ENCODE assay signal across 20 cellular contexts in the genomic region with DNA sequence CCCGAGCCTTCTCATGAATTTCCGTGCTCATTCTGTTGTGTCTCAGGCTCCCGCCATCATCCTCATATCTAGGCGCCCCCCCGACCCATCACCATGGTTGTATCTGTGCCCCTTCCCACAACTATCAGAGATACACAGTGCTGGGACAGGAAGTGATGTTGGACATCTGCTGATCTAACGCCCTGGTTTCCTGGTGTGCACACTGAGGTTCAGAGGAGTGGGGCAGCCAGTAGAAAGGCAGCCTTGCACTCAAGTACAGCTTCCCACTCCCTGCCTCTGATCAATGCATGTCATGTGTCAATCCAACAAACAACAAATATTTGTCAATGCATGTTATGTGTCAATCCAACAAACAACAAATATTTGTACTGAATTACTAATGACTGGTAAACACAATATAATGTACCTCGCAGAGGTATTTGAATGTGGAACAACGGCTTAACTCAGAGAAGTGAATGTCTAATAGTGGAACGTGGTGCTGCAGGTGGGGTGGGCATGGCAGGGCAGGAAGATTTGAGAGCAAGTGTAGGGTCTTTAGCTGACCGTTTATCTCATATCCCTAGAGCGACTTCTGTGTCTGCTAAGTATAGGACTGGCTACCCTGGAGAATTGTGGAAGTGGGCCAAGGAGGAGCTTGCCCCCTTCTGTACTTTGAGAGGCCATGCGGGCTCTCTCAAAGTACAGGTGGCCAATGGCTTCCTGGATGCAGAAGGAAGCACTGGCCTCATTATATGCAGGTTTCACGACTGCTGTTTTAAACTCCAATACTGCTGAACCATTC. TPM values are rescaled to one million over a fixed set of nuclear protein-coding genes. Genes with fewer than 3 reads are reported as not detected.
DNase-seq lines count a peak whose midpoint lies in the region; ATAC-seq, FAIRE-seq and TF ChIP-seq lines count a peak whose summit lies in the region.
"Had no signal": no experiment of that assay in that cellular context is flagged by ENCODE, and none has a peak within 500 bp of the region (broad histone marks: within the 10 kb centered on the region; RNA-seq: fewer than 3 reads in every experiment).

No MANE protein-coding gene starts in this region.

- no peaks in the 10 kb centered on the region for H3K36me3 ChIP-seq in WERI-Rb-1
- H3K36me3 ChIP-seq: Peyer's patch had no signal

- no peak for ATAC-seq in stimulated activated effector memory CD8-positive, alpha-beta T cell treated with anti-CD3 and anti-CD28 coated beads, Interleukin-12 subunit alpha, Interleukin-12 subunit beta, amount 100 ng/mL, for 72 hours
- no peak for ATAC-seq in HG03521 (IDR thresholded peaks at IDR 0.05; ENCODE audit: unreplicated experiment)

- no peak overlapping the region for H3K4me3 Mint-ChIP-seq in stimulated activated effector memory CD8-positive, alpha-beta T cell treated with anti-CD3 and anti-CD28 coated beads, Interleukin-12 subunit alpha, Interleukin-12 subunit beta, amount 100 ng/mL, for 72 hours
- H3K4me3 Mint-ChIP-seq: CD4-positive, alpha-beta T cell; HFFc6 had no signal

- peaks cover 8% of the 10 kb centered on the region for H3K4me1 Mint-ChIP-seq in stimulated activated effector memory CD8-positive, alpha-beta T cell treated with anti-CD3 and anti-CD28 coated beads, Interleukin-12 subunit alpha, Interleukin-12 subunit beta, amount 100 ng/mL, for 72 hours

- no peak for TF ChIP-seq POLR2A in GM12891 (IDR thresholded peaks at IDR 0.05; ENCODE audit: low read depth, low read length)

- no peaks in the 10 kb centered on the region for H3K27me3 ChIP-seq in WERI-Rb-1 (ENCODE audit: insufficient read depth, low read depth, severe bottlenecking)
- H3K27me3 ChIP-seq: Peyer's patch had no signal

- DNase-seq in GM12891 (ENCODE audit: insufficient read length, low spot score): no peak
- peak; percentile 40 for DNase-seq in NAMALWA (ENCODE audit: low spot score)
- no peak for DNase-seq in WERI-Rb-1
- no peak for DNase-seq in stimulated activated effector memory CD8-positive, alpha-beta T cell treated with anti-CD3 and anti-CD28 coated beads, Interleukin-12 subunit alpha, Interleukin-12 subunit beta, amount 100 ng/mL, for 72 hours (ENCODE audit: low spot score in 2 of 2)
- DNase-seq in activated CD4-positive, alpha-beta T cell treated with anti-CD3 and anti-CD28 coated beads, Interleukin-2, amount 50 U/mL, for 48 hours: no peak
- DNase-seq in GM19240 (ENCODE audit: insufficient read length, low spot score): no peak
- DNase-seq: ACHN; AML-193; CD4-positive, alpha-beta T cell; HFFc6; IMR-90; NCI-H1417 treated with DMSO at 0.1 percent for 48 hours; NCI-H2029; NCI-H510A treated with DMSO at 0.1 percent for 48 hours; Peyer's patch; Right ventricle myocardium superior; SK-N-SH; T-helper 1 cell had no signal

- FAIRE-seq in GM12891 (lab: Jason Lieb, UNC): peak; percentile 82
- FAIRE-seq: H54 had no signal

- TF ChIP-seq CTCF in WERI-Rb-1 (IDR thresholded peaks at IDR 0.05; ENCODE audit: low read depth, low read length): no peak

- no peaks in the 10 kb centered on the region for H3K9me3 Mint-ChIP-seq in stimulated activated effector memory CD8-positive, alpha-beta T cell treated with anti-CD3 and anti-CD28 coated beads, Interleukin-12 subunit alpha, Interleukin-12 subunit beta, amount 100 ng/mL, for 72 hours
- H3K9me3 Mint-ChIP-seq: CD4-positive, alpha-beta T cell; HFFc6 had no signal

- peaks cover 9% of the 10 kb centered on the region for H3K36me3 Mint-ChIP-seq in stimulated activated effector memory CD8-positive, alpha-beta T cell treated with anti-CD3 and anti-CD28 coated beads, Interleukin-12 subunit alpha, Interleukin-12 subunit beta, amount 100 ng/mL, for 72 hours

- H3K27ac ChIP-seq in WERI-Rb-1: peak overlapping the region; percentile 59

- H3K9me3 ChIP-seq in WERI-Rb-1 (ENCODE audit: severe bottlenecking): no peaks in the 10 kb centered on the region
- H3K9me3 ChIP-seq: Peyer's patch, SK-N-SH had no signal

- H3K27ac Mint-ChIP-seq in stimulated activated effector memory CD8-positive, alpha-beta T cell treated with anti-CD3 and anti-CD28 coated beads, Interleukin-12 subunit alpha, Interleukin-12 subunit beta, amount 100 ng/mL, for 72 hours: peak overlapping the region; percentile 20
- H3K27ac Mint-ChIP-seq: CD4-positive, alpha-beta T cell; HFFc6 had no signal

- 0 out of 2 replicates have a peak overlapping the region, but pooled peaks have one; percentile 24 for H3K4me3 ChIP-seq in WERI-Rb-1 (ENCODE audit: low read depth, low read length)
- H3K4me3 ChIP-seq: Peyer's patch had no signal

TF ChIP-seq in GM12891, 5 proteins besides CTCF, POLR2A, EP300 and RAD21:
- TF ChIP-seq SPI1 (IDR thresholded peaks at IDR 0.05; ENCODE audit: low read depth, low read length) (0 out of 2 replicates have a peak, but pooled peaks have one; percentile 11), POLR2AphosphoS5 (IDR thresholded peaks at IDR 0.05; ENCODE audit: low read depth, low read length) (no peak)

RNA-seq across cellular contexts. Expression of a gene that starts 10.3 kb away (rescaled TPM):
- 42.4 TPM for polyA plus RNA-seq in GM12891 (2012; ENCODE audit: low read depth, missing spikeins)

RNA-seq across cellular contexts. Expression of a gene that starts 41.0 kb away (rescaled TPM):
- polyA plus RNA-seq in GM12891 (2012; ENCODE audit: low read depth, missing spikeins): 31.2 TPM
